Comparison of ENCODE assay signal across 2 cellular contexts in genomic region chr15:72766780-72767179, GRCh38.
A peak's percentile ranks its signal among the peaks of the same experiment; 100 is the strongest.
TF ChIP-seq lines count a peak whose summit lies in the region.

No MANE protein-coding gene starts in this region.

TF ChIP-seq in HEK293, 187 proteins besides CTCF, POLR2A, EP300 and RAD21:
- TF ChIP-seq SETDB1 (IDR thresholded peaks at IDR 0.05; ENCODE audit: insufficient read length, low read length) = peak; percentile 39
- TF ChIP-seq, protein P1, sequence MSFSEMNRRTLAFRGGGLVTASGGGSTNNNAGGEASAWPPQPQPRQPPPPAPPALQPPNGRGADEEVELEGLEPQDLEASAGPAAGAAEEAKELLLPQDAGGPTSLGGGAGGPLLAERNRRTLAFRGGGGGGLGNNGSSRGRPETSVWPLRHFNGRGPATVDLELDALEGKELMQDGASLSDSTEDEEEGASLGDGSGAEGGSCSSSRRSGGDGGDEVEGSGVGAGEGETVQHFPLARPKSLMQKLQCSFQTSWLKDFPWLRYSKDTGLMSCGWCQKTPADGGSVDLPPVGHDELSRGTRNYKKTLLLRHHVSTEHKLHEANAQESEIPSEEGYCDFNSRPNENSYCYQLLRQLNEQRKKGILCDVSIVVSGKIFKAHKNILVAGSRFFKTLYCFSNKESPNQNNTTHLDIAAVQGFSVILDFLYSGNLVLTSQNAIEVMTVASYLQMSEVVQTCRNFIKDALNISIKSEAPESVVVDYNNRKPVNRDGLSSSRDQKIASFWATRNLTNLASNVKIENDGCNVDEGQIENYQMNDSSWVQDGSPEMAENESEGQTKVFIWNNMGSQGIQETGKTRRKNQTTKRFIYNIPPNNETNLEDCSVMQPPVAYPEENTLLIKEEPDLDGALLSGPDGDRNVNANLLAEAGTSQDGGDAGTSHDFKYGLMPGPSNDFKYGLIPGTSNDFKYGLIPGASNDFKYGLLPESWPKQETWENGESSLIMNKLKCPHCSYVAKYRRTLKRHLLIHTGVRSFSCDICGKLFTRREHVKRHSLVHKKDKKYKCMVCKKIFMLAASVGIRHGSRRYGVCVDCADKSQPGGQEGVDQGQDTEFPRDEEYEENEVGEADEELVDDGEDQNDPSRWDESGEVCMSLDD (tag by site-specific recombination; IDR thresholded peaks at IDR 0.05) = no peak
TF ChIP-seq in HEK293: peak in this region for 1.

TF ChIP-seq in K562, 482 proteins besides CTCF, POLR2A, EP300 and RAD21:
- TF ChIP-seq, protein P2, sequence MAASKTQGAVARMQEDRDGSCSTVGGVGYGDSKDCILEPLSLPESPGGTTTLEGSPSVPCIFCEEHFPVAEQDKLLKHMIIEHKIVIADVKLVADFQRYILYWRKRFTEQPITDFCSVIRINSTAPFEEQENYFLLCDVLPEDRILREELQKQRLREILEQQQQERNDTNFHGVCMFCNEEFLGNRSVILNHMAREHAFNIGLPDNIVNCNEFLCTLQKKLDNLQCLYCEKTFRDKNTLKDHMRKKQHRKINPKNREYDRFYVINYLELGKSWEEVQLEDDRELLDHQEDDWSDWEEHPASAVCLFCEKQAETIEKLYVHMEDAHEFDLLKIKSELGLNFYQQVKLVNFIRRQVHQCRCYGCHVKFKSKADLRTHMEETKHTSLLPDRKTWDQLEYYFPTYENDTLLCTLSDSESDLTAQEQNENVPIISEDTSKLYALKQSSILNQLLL (CRISPR knock-in tag; IDR thresholded peaks at IDR 0.05; ENCODE audit: borderline replicate concordance) = no peak
- TF ChIP-seq ZNF436 (CRISPR knock-in tag; IDR thresholded peaks at IDR 0.05) = no peak
- TF ChIP-seq DNMT1 (IDR thresholded peaks at IDR 0.05) = no peak
- TF ChIP-seq BRF1 (IDR thresholded peaks at IDR 0.05; ENCODE audit: borderline replicate concordance, extremely low read depth, insufficient read length) = no peak
- TF ChIP-seq CBX8 (IDR thresholded peaks at IDR 0.05; ENCODE audit: borderline replicate concordance, extremely low read depth, low read depth, low read length, poor library complexity, severe bottlenecking) = no peak
- TF ChIP-seq THAP7 (CRISPR knock-in tag; IDR thresholded peaks at IDR 0.05) = no peak
- no peak for TF ChIP-seq SNIP1 (IDR thresholded peaks at IDR 0.05; ENCODE audit: low read depth)
- TF ChIP-seq, protein P3, sequence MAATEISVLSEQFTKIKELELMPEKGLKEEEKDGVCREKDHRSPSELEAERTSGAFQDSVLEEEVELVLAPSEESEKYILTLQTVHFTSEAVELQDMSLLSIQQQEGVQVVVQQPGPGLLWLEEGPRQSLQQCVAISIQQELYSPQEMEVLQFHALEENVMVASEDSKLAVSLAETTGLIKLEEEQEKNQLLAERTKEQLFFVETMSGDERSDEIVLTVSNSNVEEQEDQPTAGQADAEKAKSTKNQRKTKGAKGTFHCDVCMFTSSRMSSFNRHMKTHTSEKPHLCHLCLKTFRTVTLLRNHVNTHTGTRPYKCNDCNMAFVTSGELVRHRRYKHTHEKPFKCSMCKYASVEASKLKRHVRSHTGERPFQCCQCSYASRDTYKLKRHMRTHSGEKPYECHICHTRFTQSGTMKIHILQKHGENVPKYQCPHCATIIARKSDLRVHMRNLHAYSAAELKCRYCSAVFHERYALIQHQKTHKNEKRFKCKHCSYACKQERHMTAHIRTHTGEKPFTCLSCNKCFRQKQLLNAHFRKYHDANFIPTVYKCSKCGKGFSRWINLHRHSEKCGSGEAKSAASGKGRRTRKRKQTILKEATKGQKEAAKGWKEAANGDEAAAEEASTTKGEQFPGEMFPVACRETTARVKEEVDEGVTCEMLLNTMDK (IDR thresholded peaks at IDR 0.05; ENCODE audit: borderline replicate concordance, insufficient read depth, low read depth, low read length, poor library complexity, severe bottlenecking) = no peak
- TF ChIP-seq ZNF507 (tag; conservative IDR thresholded peaks at IDR 0.05) = peak; percentile 91
